ENCODE assay signal across 8 cellular contexts in genomic region chr1:192807221-192807967, GRCh38. TPM values are rescaled to one million over a fixed set of nuclear protein-coding genes. Genes with fewer than 3 reads are reported as not detected.
DNase-seq lines count a peak whose midpoint lies in the region; ATAC-seq and TF ChIP-seq lines count a peak whose summit lies in the region.

No MANE protein-coding gene starts in this region.

- no peak overlapping the region for H3K27ac Mint-ChIP-seq in GM23338

- no peaks in the 10 kb centered on the region for H4K20me1 ChIP-seq in GM23338 (replicated peaks; ENCODE audit: insufficient read depth)

- peaks cover 6% of the 10 kb centered on the region; the same call in 1 of the 2 replicates for H3K79me2 ChIP-seq in GM23338 (replicated peaks; ENCODE audit: insufficient read depth)

- intact Hi-C loops in ascending aorta (cut with DNase I), result loop anchor here (5.0 kb wide), 1 partner anchor 315 kb away; the partner anchor contains the start of gene CDC73

- H3K36me3 Mint-ChIP-seq in GM23338 (ENCODE audit: low read depth), result peaks cover 11% of the 10 kb centered on the region; the same call in 2 of the 3 replicates

- peaks cover 25% of the 10 kb centered on the region for H3K4me1 Mint-ChIP-seq in GM23338

- H3K4me1 ChIP-seq in GM23338 (ENCODE audit: insufficient read depth) (peaks cover 15% of the 10 kb centered on the region), ascending aorta (no peaks in the 10 kb centered on the region)

- H3K27ac ChIP-seq in GM23338 (ENCODE audit: low read depth), result no peak overlapping the region
- peak overlapping the region; percentile 86 to 90 for H3K27ac ChIP-seq in ascending aorta

- DNase-seq in activated effector memory CD4-positive, alpha-beta T cell treated with anti-CD3 and anti-CD28 coated beads, Interleukin-2, amount 50 U/mL, for 16 hours, result peak; percentile 70
- DNase-seq in activated effector memory CD4-positive, alpha-beta T cell treated with Interleukin-2 at 50 U/mL for 16 hours, result no peak
- no peak for DNase-seq in GM23338 (ENCODE audit: low spot score)
- DNase-seq in M059J (ENCODE audit: low read depth), result peak; percentile 48
- no peak for DNase-seq in ascending aorta (ENCODE audit: low spot score in 2 of 2)
- peak; percentile 55 for DNase-seq in medulla oblongata (ENCODE audit: extremely low spot score)
- DNase-seq in NCI-H1436 treated with DMSO at 0.1 percent for 48 hours (lab: John Stamatoyannopoulos, UW), result no peak
- DNase-seq in COLO829 (ENCODE audit: low spot score), result no peak

- TF ChIP-seq CTCF in GM23338 (conservative IDR thresholded peaks at IDR 0.05; ENCODE audit: low read depth in 2 of 2) (no peak; a peak in 1 of 4 replicates), ascending aorta (IDR thresholded peaks at IDR 0.05) (peak in 1 of 3 experiments; percentile 16)

- no peak for ATAC-seq in GM23338

- peaks cover 9% of the 10 kb centered on the region for H3K36me3 ChIP-seq in GM23338 (ENCODE audit: insufficient read depth)
- peaks cover 0 to 8% of the 10 kb centered on the region in 2 donors for H3K36me3 ChIP-seq in ascending aorta

- H3K4me3 Mint-ChIP-seq in GM23338, result peak overlapping the region; percentile 96; the same call in 2 of the 3 replicates

- H3K27me3 ChIP-seq in GM23338 (ENCODE audit: insufficient read depth) (peaks cover 13% of the 10 kb centered on the region), ascending aorta (no peaks in the 10 kb centered on the region)

- H3K9me2 ChIP-seq in GM23338 (ENCODE audit: insufficient read depth), result no peaks in the 10 kb centered on the region

- H3K4me3 ChIP-seq in GM23338 (peak overlapping the region; percentile 93; the same call in 1 of the 2 replicates), ascending aorta (peak overlapping the region; percentile 73 to 84)

- no peaks in the 10 kb centered on the region; the same call in 1 of the 2 replicates for H3F3A ChIP-seq in GM23338 (replicated peaks; ENCODE audit: low read depth)

- peak overlapping the region; percentile 89 for H3K4me2 ChIP-seq in GM23338

- no peak overlapping the region for H2AFZ ChIP-seq in GM23338

- H3K27me3 Mint-ChIP-seq in GM23338 (ENCODE audit: insufficient read depth, low read depth, poor library complexity), result peaks cover 18% of the 10 kb centered on the region

- no peaks in the 10 kb centered on the region; the same call in 2 of the 3 replicates for H3K9me3 Mint-ChIP-seq in GM23338

- no peaks in the 10 kb centered on the region for H3K9me3 ChIP-seq in ascending aorta

TF ChIP-seq in GM23338, 12 proteins besides CTCF, POLR2A, EP300 and RAD21:
- no peak for TF ChIP-seq ZNF331 (CRISPR knock-in tag; IDR thresholded peaks at IDR 0.05; ENCODE audit: low read depth)
- no peak for TF ChIP-seq NANOG (IDR thresholded peaks at IDR 0.05; ENCODE audit: borderline replicate concordance)
- no peak for TF ChIP-seq EZH2phosphoT487 (IDR thresholded peaks at IDR 0.05; ENCODE audit: unreplicated experiment)
- no peak for TF ChIP-seq EZH2 (IDR thresholded peaks at IDR 0.05; ENCODE audit: low read depth, unreplicated experiment)
- TF ChIP-seq ZNF462 (CRISPR knock-in tag; IDR thresholded peaks at IDR 0.05), result no peak
- TF ChIP-seq, protein P1, sequence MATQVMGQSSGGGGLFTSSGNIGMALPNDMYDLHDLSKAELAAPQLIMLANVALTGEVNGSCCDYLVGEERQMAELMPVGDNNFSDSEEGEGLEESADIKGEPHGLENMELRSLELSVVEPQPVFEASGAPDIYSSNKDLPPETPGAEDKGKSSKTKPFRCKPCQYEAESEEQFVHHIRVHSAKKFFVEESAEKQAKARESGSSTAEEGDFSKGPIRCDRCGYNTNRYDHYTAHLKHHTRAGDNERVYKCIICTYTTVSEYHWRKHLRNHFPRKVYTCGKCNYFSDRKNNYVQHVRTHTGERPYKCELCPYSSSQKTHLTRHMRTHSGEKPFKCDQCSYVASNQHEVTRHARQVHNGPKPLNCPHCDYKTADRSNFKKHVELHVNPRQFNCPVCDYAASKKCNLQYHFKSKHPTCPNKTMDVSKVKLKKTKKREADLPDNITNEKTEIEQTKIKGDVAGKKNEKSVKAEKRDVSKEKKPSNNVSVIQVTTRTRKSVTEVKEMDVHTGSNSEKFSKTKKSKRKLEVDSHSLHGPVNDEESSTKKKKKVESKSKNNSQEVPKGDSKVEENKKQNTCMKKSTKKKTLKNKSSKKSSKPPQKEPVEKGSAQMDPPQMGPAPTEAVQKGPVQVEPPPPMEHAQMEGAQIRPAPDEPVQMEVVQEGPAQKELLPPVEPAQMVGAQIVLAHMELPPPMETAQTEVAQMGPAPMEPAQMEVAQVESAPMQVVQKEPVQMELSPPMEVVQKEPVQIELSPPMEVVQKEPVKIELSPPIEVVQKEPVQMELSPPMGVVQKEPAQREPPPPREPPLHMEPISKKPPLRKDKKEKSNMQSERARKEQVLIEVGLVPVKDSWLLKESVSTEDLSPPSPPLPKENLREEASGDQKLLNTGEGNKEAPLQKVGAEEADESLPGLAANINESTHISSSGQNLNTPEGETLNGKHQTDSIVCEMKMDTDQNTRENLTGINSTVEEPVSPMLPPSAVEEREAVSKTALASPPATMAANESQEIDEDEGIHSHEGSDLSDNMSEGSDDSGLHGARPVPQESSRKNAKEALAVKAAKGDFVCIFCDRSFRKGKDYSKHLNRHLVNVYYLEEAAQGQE (IDR thresholded peaks at IDR 0.05; ENCODE audit: unreplicated experiment), result no peak
- TF ChIP-seq, protein P2, sequence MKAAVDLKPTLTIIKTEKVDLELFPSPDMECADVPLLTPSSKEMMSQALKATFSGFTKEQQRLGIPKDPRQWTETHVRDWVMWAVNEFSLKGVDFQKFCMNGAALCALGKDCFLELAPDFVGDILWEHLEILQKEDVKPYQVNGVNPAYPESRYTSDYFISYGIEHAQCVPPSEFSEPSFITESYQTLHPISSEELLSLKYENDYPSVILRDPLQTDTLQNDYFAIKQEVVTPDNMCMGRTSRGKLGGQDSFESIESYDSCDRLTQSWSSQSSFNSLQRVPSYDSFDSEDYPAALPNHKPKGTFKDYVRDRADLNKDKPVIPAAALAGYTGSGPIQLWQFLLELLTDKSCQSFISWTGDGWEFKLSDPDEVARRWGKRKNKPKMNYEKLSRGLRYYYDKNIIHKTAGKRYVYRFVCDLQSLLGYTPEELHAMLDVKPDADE (IDR thresholded peaks at IDR 0.05), result no peak

RNA-seq across cellular contexts. Expression of gene RGS2, which starts 1.4 kb away (rescaled TPM):
- total RNA-seq in GM23338 (2014; rRNA removed; shearing (Covaris generic)), result 13.1 and 13.8 TPM in 2 replicates
- 17.7 and 24.8 TPM in 2 replicates for polyA plus RNA-seq in GM23338 (2016; fragmentation: Nextera tagmentation; extraction: Ambion mirVana)
- total RNA-seq in M059J (2014; rRNA removed; shearing (Covaris generic)), result 17.9 and 27.8 TPM in 2 replicates
- 11.9 TPM for total RNA-seq in ascending aorta

Comparison
In these comparisons a context has a peak if more than half of its experiments do, and no peak if none do; other contexts are left out.
1. DNase-seq: peak in activated effector memory CD4-positive, alpha-beta T cell treated with anti-CD3 and anti-CD28 coated beads, Interleukin-2, amount 50 U/mL, for 16 hours (single experiment), M059J (single experiment) and medulla oblongata (single experiment); none in activated effector memory CD4-positive, alpha-beta T cell treated with Interleukin-2 at 50 U/mL for 16 hours (single experiment), GM23338 (single experiment), ascending aorta (0 of 2), NCI-H1436 treated with DMSO at 0.1 percent for 48 hours (single experiment) and COLO829 (single experiment).